In the genomic region with DNA sequence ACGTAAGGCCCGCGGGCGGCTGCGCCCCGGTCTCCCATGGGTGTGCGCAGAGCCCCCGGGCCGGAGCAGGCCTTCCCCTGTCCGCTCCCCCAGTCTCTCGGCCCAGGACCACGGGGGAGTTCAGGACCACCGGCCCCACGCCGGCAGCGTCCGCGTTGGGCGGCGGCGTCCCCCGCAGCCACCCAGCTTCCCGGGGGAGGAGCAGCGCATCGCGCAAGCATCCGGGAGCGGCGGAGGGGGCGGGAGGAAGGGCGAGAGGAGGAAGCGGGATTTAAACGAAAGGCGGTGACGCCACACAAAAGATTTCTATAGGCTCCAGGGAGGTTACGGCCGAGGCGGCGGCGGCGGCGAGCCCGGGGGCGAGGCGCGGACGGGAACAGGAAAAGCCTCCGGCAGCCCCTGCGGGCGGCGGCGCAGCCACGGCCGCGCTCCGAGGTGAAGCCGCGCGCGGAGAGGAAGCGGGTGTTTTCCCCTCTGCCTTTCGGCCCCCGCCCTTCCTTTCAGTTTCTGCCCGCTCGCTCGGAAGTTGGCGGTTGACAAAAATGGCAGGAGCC, we compare ENCODE assay signal across 1 cellular context.
TF ChIP-seq lines count a peak whose summit lies in the region.

A gene (plus strand): TSS at position 298 of the 554 bp plus-strand sequence. CDS start 1,349 bp downstream, outside the sequence.

TF ChIP-seq in K562, 482 proteins besides CTCF, POLR2A, EP300 and RAD21 (continued from another document):
- TF ChIP-seq, protein P1, sequence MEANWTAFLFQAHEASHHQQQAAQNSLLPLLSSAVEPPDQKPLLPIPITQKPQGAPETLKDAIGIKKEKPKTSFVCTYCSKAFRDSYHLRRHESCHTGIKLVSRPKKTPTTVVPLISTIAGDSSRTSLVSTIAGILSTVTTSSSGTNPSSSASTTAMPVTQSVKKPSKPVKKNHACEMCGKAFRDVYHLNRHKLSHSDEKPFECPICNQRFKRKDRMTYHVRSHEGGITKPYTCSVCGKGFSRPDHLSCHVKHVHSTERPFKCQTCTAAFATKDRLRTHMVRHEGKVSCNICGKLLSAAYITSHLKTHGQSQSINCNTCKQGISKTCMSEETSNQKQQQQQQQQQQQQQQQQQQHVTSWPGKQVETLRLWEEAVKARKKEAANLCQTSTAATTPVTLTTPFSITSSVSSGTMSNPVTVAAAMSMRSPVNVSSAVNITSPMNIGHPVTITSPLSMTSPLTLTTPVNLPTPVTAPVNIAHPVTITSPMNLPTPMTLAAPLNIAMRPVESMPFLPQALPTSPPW (CRISPR knock-in tag; IDR thresholded peaks at IDR 0.05): peak; percentile 92
- TF ChIP-seq SUPT5H (IDR thresholded peaks at IDR 0.05) (peak; percentile 85), CCNT2 (IDR thresholded peaks at IDR 0.05; ENCODE audit: borderline replicate concordance, extremely low read depth, insufficient read length, low read depth, low read length) (peak; percentile 24), MYNN (IDR thresholded peaks at IDR 0.05) (peak; percentile 2; the same call in 1 of the 2 replicates), MYNN (CRISPR knock-in tag; IDR thresholded peaks at IDR 0.05) (no peak), JUN (IDR thresholded peaks at IDR 0.05; ENCODE audit: borderline replicate concordance, low read depth, low read length) (no peak), JUN (CRISPR knock-in tag; IDR thresholded peaks at IDR 0.05; ENCODE audit: borderline replicate concordance) (peak; percentile 19; the same call in 1 of the 2 replicates), MAZ (CRISPR knock-in tag; conservative IDR thresholded peaks at IDR 0.05 in 1 of 2, IDR thresholded peaks at IDR 0.05 in 1 of 2) (peak; percentile 67 to 83; a peak in 3 of 4 replicates), KLF16 (IDR thresholded peaks at IDR 0.05) (0 out of 2 replicates have a peak, but pooled peaks have one; percentile 10), HNRNPLL (IDR thresholded peaks at IDR 0.05; ENCODE audit: low read depth, low read length, poor library complexity, severe bottlenecking) (peak; percentile 87), NFIC (IDR thresholded peaks at IDR 0.05) (peak; percentile 8), CEBPB (tag; IDR thresholded peaks at IDR 0.05) (peak; percentile 57), ETV5 (CRISPR knock-in tag; IDR thresholded peaks at IDR 0.05; ENCODE audit: low read depth) (peak; percentile 80), NRF1 (conservative IDR thresholded peaks at IDR 0.05 in 1 of 2, IDR thresholded peaks at IDR 0.05 in 1 of 2) (peak; percentile 59 to 67), PHB (CRISPR knock-in tag; IDR thresholded peaks at IDR 0.05) (peak; percentile 64; the same call in 1 of the 2 replicates), CXXC5 (CRISPR knock-in tag; IDR thresholded peaks at IDR 0.05) (peak; percentile 52), HNRNPL (IDR thresholded peaks at IDR 0.05; ENCODE audit: low read depth, low read length) (no peak), ETV6 (IDR thresholded peaks at IDR 0.05; ENCODE audit: borderline replicate concordance in 1 of 2, low read depth in 2 of 2, low read length in 1 of 2) (no peak), ETV6 (CRISPR knock-in tag; IDR thresholded peaks at IDR 0.05; ENCODE audit: borderline replicate concordance) (no peak), ZNF354B (CRISPR knock-in tag; IDR thresholded peaks at IDR 0.05) (no peak), PHF8 (IDR thresholded peaks at IDR 0.05; ENCODE audit: borderline replicate concordance, low read length) (peak; percentile 82; the same call in 1 of the 2 replicates), TAF1 (IDR thresholded peaks at IDR 0.05; ENCODE audit: control insufficient read depth, extremely low read depth, insufficient read depth, low read length, severe bottlenecking) (peak; percentile 66), ZNF143 (CRISPR knock-in tag; IDR thresholded peaks at IDR 0.05) (no peak), MBD2 (IDR thresholded peaks at IDR 0.05; ENCODE audit: borderline replicate concordance, low read depth) (peak; percentile 25; the same call in 1 of the 2 replicates), ELF1 (tag; IDR thresholded peaks at IDR 0.05) (peak; percentile 75), GTF2E2 (tag; IDR thresholded peaks at IDR 0.05) (0 out of 2 replicates have a peak, but pooled peaks have one; percentile 81), ZNF586 (CRISPR knock-in tag; conservative IDR thresholded peaks at IDR 0.05) (no peak), MYC (IDR thresholded peaks at IDR 0.05; ENCODE audit: low read depth, low read length) (0 out of 2 replicates have a peak, but pooled peaks have one; percentile 38), MYC (CRISPR knock-in tag; IDR thresholded peaks at IDR 0.05; ENCODE audit: borderline replicate concordance, low read depth) (no peak)
- TF ChIP-seq, protein P2, sequence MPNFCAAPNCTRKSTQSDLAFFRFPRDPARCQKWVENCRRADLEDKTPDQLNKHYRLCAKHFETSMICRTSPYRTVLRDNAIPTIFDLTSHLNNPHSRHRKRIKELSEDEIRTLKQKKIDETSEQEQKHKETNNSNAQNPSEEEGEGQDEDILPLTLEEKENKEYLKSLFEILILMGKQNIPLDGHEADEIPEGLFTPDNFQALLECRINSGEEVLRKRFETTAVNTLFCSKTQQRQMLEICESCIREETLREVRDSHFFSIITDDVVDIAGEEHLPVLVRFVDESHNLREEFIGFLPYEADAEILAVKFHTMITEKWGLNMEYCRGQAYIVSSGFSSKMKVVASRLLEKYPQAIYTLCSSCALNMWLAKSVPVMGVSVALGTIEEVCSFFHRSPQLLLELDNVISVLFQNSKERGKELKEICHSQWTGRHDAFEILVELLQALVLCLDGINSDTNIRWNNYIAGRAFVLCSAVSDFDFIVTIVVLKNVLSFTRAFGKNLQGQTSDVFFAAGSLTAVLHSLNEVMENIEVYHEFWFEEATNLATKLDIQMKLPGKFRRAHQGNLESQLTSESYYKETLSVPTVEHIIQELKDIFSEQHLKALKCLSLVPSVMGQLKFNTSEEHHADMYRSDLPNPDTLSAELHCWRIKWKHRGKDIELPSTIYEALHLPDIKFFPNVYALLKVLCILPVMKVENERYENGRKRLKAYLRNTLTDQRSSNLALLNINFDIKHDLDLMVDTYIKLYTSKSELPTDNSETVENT (CRISPR knock-in tag; IDR thresholded peaks at IDR 0.05): peak; percentile 44; the same call in 1 of the 2 replicates
- TF ChIP-seq, protein P3, sequence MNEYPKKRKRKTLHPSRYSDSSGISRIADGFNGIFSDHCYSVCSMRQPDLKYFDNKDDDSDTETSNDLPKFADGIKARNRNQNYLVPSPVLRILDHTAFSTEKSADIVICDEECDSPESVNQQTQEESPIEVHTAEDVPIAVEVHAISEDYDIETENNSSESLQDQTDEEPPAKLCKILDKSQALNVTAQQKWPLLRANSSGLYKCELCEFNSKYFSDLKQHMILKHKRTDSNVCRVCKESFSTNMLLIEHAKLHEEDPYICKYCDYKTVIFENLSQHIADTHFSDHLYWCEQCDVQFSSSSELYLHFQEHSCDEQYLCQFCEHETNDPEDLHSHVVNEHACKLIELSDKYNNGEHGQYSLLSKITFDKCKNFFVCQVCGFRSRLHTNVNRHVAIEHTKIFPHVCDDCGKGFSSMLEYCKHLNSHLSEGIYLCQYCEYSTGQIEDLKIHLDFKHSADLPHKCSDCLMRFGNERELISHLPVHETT (CRISPR knock-in tag; conservative IDR thresholded peaks at IDR 0.05 in 1 of 2, IDR thresholded peaks at IDR 0.05 in 1 of 2): peak in 1 of 2 experiments; percentile 61; a peak in 2 of 4 replicates
- TF ChIP-seq, protein P4, sequence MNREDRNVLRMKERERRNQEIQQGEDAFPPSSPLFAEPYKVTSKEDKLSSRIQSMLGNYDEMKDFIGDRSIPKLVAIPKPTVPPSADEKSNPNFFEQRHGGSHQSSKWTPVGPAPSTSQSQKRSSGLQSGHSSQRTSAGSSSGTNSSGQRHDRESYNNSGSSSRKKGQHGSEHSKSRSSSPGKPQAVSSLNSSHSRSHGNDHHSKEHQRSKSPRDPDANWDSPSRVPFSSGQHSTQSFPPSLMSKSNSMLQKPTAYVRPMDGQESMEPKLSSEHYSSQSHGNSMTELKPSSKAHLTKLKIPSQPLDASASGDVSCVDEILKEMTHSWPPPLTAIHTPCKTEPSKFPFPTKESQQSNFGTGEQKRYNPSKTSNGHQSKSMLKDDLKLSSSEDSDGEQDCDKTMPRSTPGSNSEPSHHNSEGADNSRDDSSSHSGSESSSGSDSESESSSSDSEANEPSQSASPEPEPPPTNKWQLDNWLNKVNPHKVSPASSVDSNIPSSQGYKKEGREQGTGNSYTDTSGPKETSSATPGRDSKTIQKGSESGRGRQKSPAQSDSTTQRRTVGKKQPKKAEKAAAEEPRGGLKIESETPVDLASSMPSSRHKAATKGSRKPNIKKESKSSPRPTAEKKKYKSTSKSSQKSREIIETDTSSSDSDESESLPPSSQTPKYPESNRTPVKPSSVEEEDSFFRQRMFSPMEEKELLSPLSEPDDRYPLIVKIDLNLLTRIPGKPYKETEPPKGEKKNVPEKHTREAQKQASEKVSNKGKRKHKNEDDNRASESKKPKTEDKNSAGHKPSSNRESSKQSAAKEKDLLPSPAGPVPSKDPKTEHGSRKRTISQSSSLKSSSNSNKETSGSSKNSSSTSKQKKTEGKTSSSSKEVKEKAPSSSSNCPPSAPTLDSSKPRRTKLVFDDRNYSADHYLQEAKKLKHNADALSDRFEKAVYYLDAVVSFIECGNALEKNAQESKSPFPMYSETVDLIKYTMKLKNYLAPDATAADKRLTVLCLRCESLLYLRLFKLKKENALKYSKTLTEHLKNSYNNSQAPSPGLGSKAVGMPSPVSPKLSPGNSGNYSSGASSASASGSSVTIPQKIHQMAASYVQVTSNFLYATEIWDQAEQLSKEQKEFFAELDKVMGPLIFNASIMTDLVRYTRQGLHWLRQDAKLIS (CRISPR knock-in tag; IDR thresholded peaks at IDR 0.05): peak; percentile 40; the same call in 1 of the 2 replicates
